In the genomic region with DNA sequence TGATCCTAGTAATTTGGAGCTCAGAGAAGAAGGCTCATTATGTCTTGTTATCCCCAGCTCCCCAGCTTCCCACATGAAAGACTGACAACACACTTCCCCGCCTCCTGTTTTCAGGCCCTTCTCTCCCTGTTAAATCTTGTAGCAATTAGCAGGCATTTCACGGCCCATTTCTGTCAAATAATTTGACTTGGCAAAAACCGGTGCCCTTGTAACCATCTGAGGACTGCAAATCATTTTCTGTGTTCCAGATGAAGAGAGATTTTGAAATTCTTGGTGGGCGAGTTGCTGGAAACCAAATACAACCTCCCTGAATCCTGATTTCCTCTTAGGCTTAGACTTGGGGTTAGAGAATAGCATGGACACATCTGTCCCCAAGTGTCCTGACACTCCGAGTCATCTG, we compare ENCODE assay signal across 24 cellular contexts.
"Had no signal": no experiment of that assay in that cellular context is flagged by ENCODE, and none has a peak within 500 bp of the region (broad histone marks: within the 10 kb centered on the region; RNA-seq: fewer than 3 reads in every experiment).

No MANE protein-coding gene starts in this region.

- H3K36me3 ChIP-seq: ascending aorta, brain microvascular endothelial cell, esophagus muscularis mucosa, left lung, lower lobe of right lung, transverse colon had no signal

- H3K9me3 Mint-ChIP-seq: activated naive CD8-positive, alpha-beta T cell treated with anti-CD3 and anti-CD28 coated beads for 36 hours; T-helper 2 cell treated with Interferon-gamma antibody and Interleukin-4, amounts not matched to agents 5 μg/mL and 100 μg/mL, for 36 hours had no signal

- H3K4me1 ChIP-seq: ascending aorta, left lung, lower lobe of right lung, testis, transverse colon had no signal

- ATAC-seq: activated CD4-positive, alpha-beta T cell treated with anti-CD3 and anti-CD28 coated beads for 36 hours; activated CD8-positive, alpha-beta memory T cell treated with anti-CD3 and anti-CD28 coated beads, Interleukin-2, amount 10 ng/mL, durations not matched to agents 7 days and 5 days; activated CD8-positive, alpha-beta T cell treated with anti-CD3 and anti-CD28 coated beads, Interleukin-2, amount 10 ng/mL, durations not matched to agents 7 days and 5 days; left lung; lower lobe of right lung; natural killer cell treated with Interleukin-12 subunit alpha and Interleukin-12 subunit beta and Interleukin-15 and Interleukin-18, amount 100 ng/mL, for 72 hours; right cardiac atrium; stimulated activated naive CD8-positive, alpha-beta T cell treated with anti-CD3 and anti-CD28 coated beads, Interleukin-15, Interleukin-2, amounts not matched to agents 100 U/mL and 50 U/mL, for 24 hours had no signal

- H3K4me1 Mint-ChIP-seq: activated CD4-positive, alpha-beta T cell treated with anti-CD3 and anti-CD28 coated beads for 36 hours; activated CD8-positive, alpha-beta memory T cell treated with anti-CD3 and anti-CD28 coated beads, Interleukin-2, amount 10 ng/mL, durations not matched to agents 7 days and 5 days; activated naive CD8-positive, alpha-beta T cell treated with anti-CD3 and anti-CD28 coated beads for 36 hours had no signal

- H3K36me3 Mint-ChIP-seq: activated CD8-positive, alpha-beta memory T cell treated with anti-CD3 and anti-CD28 coated beads, Interleukin-2, amount 10 ng/mL, durations not matched to agents 7 days and 5 days; activated naive CD8-positive, alpha-beta T cell treated with anti-CD3 and anti-CD28 coated beads for 36 hours; natural killer cell treated with Interleukin-12 subunit alpha and Interleukin-12 subunit beta and Interleukin-15 and Interleukin-18, amount 100 ng/mL, for 72 hours had no signal

- H3K4me3 Mint-ChIP-seq: activated CD4-positive, alpha-beta T cell treated with anti-CD3 and anti-CD28 coated beads for 36 hours; activated CD8-positive, alpha-beta memory T cell treated with anti-CD3 and anti-CD28 coated beads, Interleukin-2, amount 10 ng/mL, durations not matched to agents 7 days and 5 days; activated CD8-positive, alpha-beta T cell treated with anti-CD3 and anti-CD28 coated beads, Interleukin-2, amount 10 ng/mL, durations not matched to agents 7 days and 5 days; activated naive CD8-positive, alpha-beta T cell treated with anti-CD3 and anti-CD28 coated beads for 36 hours; natural killer cell treated with Interleukin-12 subunit alpha and Interleukin-12 subunit beta and Interleukin-15 and Interleukin-18, amount 100 ng/mL, for 72 hours; T-helper 2 cell treated with Interferon-gamma antibody and Interleukin-4, amounts not matched to agents 5 μg/mL and 100 μg/mL, for 36 hours had no signal

- DNase-seq: activated CD4-positive, alpha-beta T cell treated with anti-CD3 and anti-CD28 coated beads for 36 hours; activated CD4-positive, CD25-positive, alpha-beta regulatory T cell; activated CD8-positive, alpha-beta memory T cell treated with anti-CD3 and anti-CD28 coated beads, Interleukin-2, amount 10 ng/mL, durations not matched to agents 7 days and 5 days; activated CD8-positive, alpha-beta T cell treated with anti-CD3 and anti-CD28 coated beads, Interleukin-2, amount 10 ng/mL, durations not matched to agents 7 days and 5 days; activated naive CD4-positive, alpha-beta T cell treated with Interleukin-2 at 50 U/mL for 16 hours; activated naive CD8-positive, alpha-beta T cell treated with anti-CD3 and anti-CD28 coated beads for 36 hours; activated T-cell treated with anti-CD3 and anti-CD28 coated beads, Interleukin-2, amount 50 U/mL, for 48 hours; brain microvascular endothelial cell; cortex of kidney; foreskin melanocyte; kidney glomerular epithelial cell; left lung; lower lobe of right lung; mesenchymal stem cell; right cardiac atrium; stimulated activated CD4-positive, alpha-beta T cell treated with anti-CD3 and anti-CD28 coated beads, Interleukin-4, amount 100 ng/mL, for 1 hour; stimulated activated naive CD8-positive, alpha-beta T cell treated with anti-CD3 and anti-CD28 coated beads, Interleukin-15, Interleukin-2, amounts not matched to agents 100 U/mL and 50 U/mL, for 24 hours; T-helper 1 cell; testis; transverse colon had no signal

- H3K27me3 ChIP-seq: ascending aorta, brain microvascular endothelial cell, esophagus muscularis mucosa, testis, transverse colon had no signal

- H3K27me3 Mint-ChIP-seq: activated CD8-positive, alpha-beta memory T cell treated with anti-CD3 and anti-CD28 coated beads, Interleukin-2, amount 10 ng/mL, durations not matched to agents 7 days and 5 days had no signal

- H3K27ac Mint-ChIP-seq: activated CD4-positive, alpha-beta T cell treated with anti-CD3 and anti-CD28 coated beads for 36 hours; activated CD8-positive, alpha-beta memory T cell treated with anti-CD3 and anti-CD28 coated beads, Interleukin-2, amount 10 ng/mL, durations not matched to agents 7 days and 5 days; activated CD8-positive, alpha-beta T cell treated with anti-CD3 and anti-CD28 coated beads, Interleukin-2, amount 10 ng/mL, durations not matched to agents 7 days and 5 days; activated naive CD8-positive, alpha-beta T cell treated with anti-CD3 and anti-CD28 coated beads for 36 hours; natural killer cell treated with Interleukin-12 subunit alpha and Interleukin-12 subunit beta and Interleukin-15 and Interleukin-18, amount 100 ng/mL, for 72 hours; T-helper 2 cell treated with Interferon-gamma antibody and Interleukin-4, amounts not matched to agents 5 μg/mL and 100 μg/mL, for 36 hours had no signal

- H3K9me3 ChIP-seq: ascending aorta, esophagus muscularis mucosa, left lung, lower lobe of right lung, testis, transverse colon had no signal

- H3K4me3 ChIP-seq: ascending aorta, esophagus muscularis mucosa, left lung, lower lobe of right lung, testis, transverse colon had no signal
